22 cellular contexts compared by ENCODE assay signal in the genomic region with DNA sequence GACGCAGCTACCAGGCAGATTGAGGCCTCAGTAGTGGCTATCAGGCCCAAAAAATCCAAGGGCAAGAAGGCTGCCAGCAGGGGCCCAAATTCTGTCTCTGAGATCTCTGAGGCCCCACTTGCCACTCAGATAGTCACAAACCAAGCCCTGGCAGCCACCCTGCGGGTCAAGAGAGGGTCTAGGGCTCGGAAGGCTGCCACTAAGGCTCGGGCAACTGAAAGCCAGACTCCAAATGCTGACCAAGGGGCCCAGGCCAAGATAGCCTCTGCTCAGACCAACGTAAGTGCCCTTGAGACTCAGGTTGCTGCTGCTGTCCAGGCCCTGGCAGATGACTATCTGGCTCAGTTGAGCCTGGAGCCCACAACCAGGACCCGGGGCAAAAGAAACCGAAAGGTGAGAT.
"Had no signal": no experiment of that assay in that cellular context is flagged by ENCODE, and none has a peak within 500 bp of the region (broad histone marks: within the 10 kb centered on the region; RNA-seq: fewer than 3 reads in every experiment).

No MANE protein-coding gene starts in this region.

- H3K27ac ChIP-seq: coronary artery, dorsolateral prefrontal cortex, epithelial cell of prostate, esophagus squamous epithelium, gastrocnemius medialis, heart right ventricle, left lung, lower lobe of right lung had no signal

- DNase-seq: dermis blood vessel endothelial cell; dorsolateral prefrontal cortex; effector CD8-positive, alpha-beta T cell; effector memory CD8-positive, alpha-beta T cell; endodermal cell; esophagus squamous epithelium; foreskin fibroblast; foreskin melanocyte; gastrocnemius medialis; glutamatergic neuron; head of caudate nucleus; heart right ventricle; hippocampal formation; left cardiac atrium; left lung; left ventricle myocardium superior; lower lobe of right lung; mesenchymal stem cell; midbrain had no signal

- H3K4me3 ChIP-seq: coronary artery, dorsolateral prefrontal cortex, esophagus squamous epithelium, gastrocnemius medialis, heart right ventricle, left lung, lower lobe of right lung had no signal

- ATAC-seq: effector memory CD8-positive, alpha-beta T cell; esophagus mucosa; gastrocnemius medialis; heart right ventricle; left cardiac atrium; left lung; left ventricle myocardium superior; lower lobe of right lung had no signal

- H3K36me3 ChIP-seq: esophagus squamous epithelium, gastrocnemius medialis, left lung, lower lobe of right lung had no signal

- H3K27me3 ChIP-seq: esophagus squamous epithelium, gastrocnemius medialis had no signal

- H3K9me3 ChIP-seq: esophagus squamous epithelium, gastrocnemius medialis, heart right ventricle, left lung, lower lobe of right lung had no signal
